In genomic region chr16:2852003-2852730, GRCh38 we compare ENCODE assay signal across 1 cellular context.
TF ChIP-seq lines count a peak whose summit lies in the region.

No MANE protein-coding gene starts in this region.

TF ChIP-seq in SK-N-SH, 30 proteins besides CTCF, POLR2A, EP300 and RAD21 (continued from another document):
- TF ChIP-seq ZBTB33 (IDR thresholded peaks at IDR 0.05; ENCODE audit: borderline replicate concordance, low read depth) (no peak), MAX (IDR thresholded peaks at IDR 0.05; ENCODE audit: low read depth) (no peak), EZH2phosphoT487 (IDR thresholded peaks at IDR 0.05; ENCODE audit: borderline replicate concordance, low read depth) (no peak), SMC3 (IDR thresholded peaks at IDR 0.05; ENCODE audit: low read depth, low read length) (no peak), NRF1 (IDR thresholded peaks at IDR 0.05; ENCODE audit: low read depth, low read length) (no peak), CHD2 (IDR thresholded peaks at IDR 0.05; ENCODE audit: low read length, partially characterized antibody) (no peak), TCF12 (IDR thresholded peaks at IDR 0.05) (no peak), MEF2A (IDR thresholded peaks at IDR 0.05; ENCODE audit: borderline replicate concordance, low read depth) (no peak), TEAD4 (IDR thresholded peaks at IDR 0.05; ENCODE audit: borderline replicate concordance, insufficient read depth) (no peak), JUND (IDR thresholded peaks at IDR 0.05) (no peak), SIN3A (IDR thresholded peaks at IDR 0.05; ENCODE audit: borderline replicate concordance, low read depth, low read length) (no peak), POLR2AphosphoS5 (IDR thresholded peaks at IDR 0.05; ENCODE audit: low read depth, low read length) (no peak), ELF1 (IDR thresholded peaks at IDR 0.05) (no peak), USF2 (IDR thresholded peaks at IDR 0.05; ENCODE audit: borderline replicate concordance, low read depth, low read length) (no peak), FOXM1 (IDR thresholded peaks at IDR 0.05; ENCODE audit: low read depth) (no peak), REST (IDR thresholded peaks at IDR 0.05; ENCODE audit: low read depth, low read length) (no peak), USF1 (IDR thresholded peaks at IDR 0.05; ENCODE audit: borderline replicate concordance, low read depth) (no peak)
